31 cellular contexts compared by ENCODE assay signal in genomic region chr1:66135165-66135564, GRCh38.
"Had no signal": no experiment of that assay in that cellular context is flagged by ENCODE, and none has a peak within 500 bp of the region (broad histone marks: within the 10 kb centered on the region; RNA-seq: fewer than 3 reads in every experiment).

No MANE protein-coding gene starts in this region.

- H3K4me2 ChIP-seq: neural progenitor cell, smooth muscle cell had no signal

- H3K9me3 ChIP-seq: ovary, psoas muscle, spleen, suprapubic skin, testis, tibial artery, transverse colon, upper lobe of right lung, uterus had no signal

- ATAC-seq: natural killer cell; psoas muscle; right cardiac atrium; sciatic nerve; stimulated activated memory B cell treated with anti-CD40 and anti-IgM and Interleukin-4, amounts not matched to agents 10 μg/mL and 1 μg/mL and 100 μg/mL, for 72 hours; stimulated activated naive CD8-positive, alpha-beta T cell treated with anti-CD3 and anti-CD28 coated beads, Interleukin-15, amount 100 ng/mL, for 72 hours; stimulated activated naive CD8-positive, alpha-beta T cell treated with anti-CD3 and anti-CD28 coated beads, Interleukin-15, Interleukin-2, amounts not matched to agents 100 U/mL and 50 U/mL, for 24 hours; upper lobe of right lung had no signal

- H2AFZ ChIP-seq: neural progenitor cell, parathyroid adenoma had no signal

- H3K27me3 Mint-ChIP-seq: progenitor cell of endocrine pancreas had no signal

- H3K79me2 ChIP-seq: parathyroid adenoma had no signal

- H3K4me1 ChIP-seq: neural progenitor cell, parathyroid adenoma, psoas muscle, spleen, suprapubic skin, testis, tibial artery, upper lobe of right lung, uterus had no signal

- H3K36me3 ChIP-seq: neural progenitor cell, ovary, spleen, suprapubic skin, tibial artery, transverse colon, upper lobe of right lung, uterus had no signal

- H3K4me3 ChIP-seq: neural progenitor cell, ovary, psoas muscle, skin epidermis, smooth muscle cell, spleen, suprapubic skin, testis, tibial artery, transverse colon, upper lobe of right lung, uterus had no signal

- H3K27ac ChIP-seq: neural progenitor cell, ovary, parathyroid adenoma, psoas muscle, skin epidermis, spleen, suprapubic skin, testis, tibial artery, transverse colon, upper lobe of right lung, uterus had no signal

- H3K4me1 Mint-ChIP-seq: natural killer cell; nephron; stimulated activated memory B cell treated with anti-CD40 and anti-IgM and Interleukin-4, amounts not matched to agents 10 μg/mL and 1 μg/mL and 100 μg/mL, for 72 hours had no signal

- H3K36me3 Mint-ChIP-seq: natural killer cell; neural progenitor cell; stimulated activated memory B cell treated with anti-CD40 and anti-IgM and Interleukin-4, amounts not matched to agents 10 μg/mL and 1 μg/mL and 100 μg/mL, for 72 hours; type B pancreatic cell had no signal

- H3K9me3 Mint-ChIP-seq: nephron; neural progenitor cell; stimulated activated memory B cell treated with anti-CD40 and anti-IgM and Interleukin-4, amounts not matched to agents 10 μg/mL and 1 μg/mL and 100 μg/mL, for 72 hours; type B pancreatic cell had no signal

- H3K27ac Mint-ChIP-seq: natural killer cell; nephron; neural progenitor cell; progenitor cell of endocrine pancreas; stimulated activated memory B cell treated with anti-CD40 and anti-IgM and Interleukin-4, amounts not matched to agents 10 μg/mL and 1 μg/mL and 100 μg/mL, for 72 hours; stimulated activated naive CD8-positive, alpha-beta T cell treated with anti-CD3 and anti-CD28 coated beads, Interleukin-15, amount 100 ng/mL, for 72 hours; type B pancreatic cell had no signal

- H3K4me3 Mint-ChIP-seq: natural killer cell; nephron; neural progenitor cell; stimulated activated memory B cell treated with anti-CD40 and anti-IgM and Interleukin-4, amounts not matched to agents 10 μg/mL and 1 μg/mL and 100 μg/mL, for 72 hours; stimulated activated naive CD8-positive, alpha-beta T cell treated with anti-CD3 and anti-CD28 coated beads, Interleukin-15, amount 100 ng/mL, for 72 hours; type B pancreatic cell had no signal

- H3K9ac ChIP-seq: neural progenitor cell, parathyroid adenoma had no signal

- H3K27me3 ChIP-seq: neural progenitor cell, ovary, spleen, suprapubic skin, testis, tibial artery, transverse colon, upper lobe of right lung, uterus had no signal

- DNase-seq: natural killer cell; occipital lobe; ovary; posterior cingulate gyrus; psoas muscle; right cardiac atrium; spleen; stimulated activated CD4-positive, alpha-beta T cell treated with anti-CD3 and anti-CD28 coated beads, Interleukin-12 subunit alpha, Interleukin-12 subunit beta, amount 100 ng/mL, for 4 hours; stimulated activated CD4-positive, alpha-beta T cell treated with anti-CD3 and anti-CD28 coated beads, Interleukin-1b, Interleukin-23, amount 100 ng/mL, for 48 hours; stimulated activated CD4-positive, alpha-beta T cell treated with anti-CD3 and anti-CD28 coated beads, Interleukin-4, amount 100 ng/mL, for 1 hour; stimulated activated CD4-positive, alpha-beta T cell treated with anti-CD3 and anti-CD28 coated beads, Interleukin-4, amount 100 ng/mL, for 4 hours; stimulated activated CD8-positive, alpha-beta memory T cell treated with anti-CD3 and anti-CD28 coated beads, Interleukin-4, amount 100 ng/mL, for 48 hours; stimulated activated naive CD4-positive, alpha-beta T cell; stimulated activated naive CD8-positive, alpha-beta T cell treated with anti-CD3 and anti-CD28 coated beads, Interleukin-15, amount 100 ng/mL, for 72 hours; stimulated activated naive CD8-positive, alpha-beta T cell treated with anti-CD3 and anti-CD28 coated beads, Interleukin-15, Interleukin-2, amounts not matched to agents 100 U/mL and 50 U/mL, for 24 hours; substantia nigra; testis; tibial artery; transverse colon; upper lobe of right lung; uterus had no signal
